In genomic region chr20:50439539-50440453, GRCh38 we compare ENCODE assay signal across 12 cellular contexts.
DNase-seq lines count a peak whose midpoint lies in the region; ATAC-seq, FAIRE-seq and TF ChIP-seq lines count a peak whose summit lies in the region.
"Had no signal": no experiment of that assay in that cellular context is flagged by ENCODE, and none has a peak within 500 bp of the region (broad histone marks: within the 10 kb centered on the region; RNA-seq: fewer than 3 reads in every experiment).

No MANE protein-coding gene starts in this region.

- FAIRE-seq in GM12891 (lab: Jason Lieb, UNC) = no peak

- H3K27me3 Mint-ChIP-seq in activated T-cell treated with anti-CD3 and anti-CD28 coated beads, Interleukin-2, amount 50 U/mL, for 72 hours (ENCODE audit: low read depth) = no peaks in the 10 kb centered on the region
- H3K27me3 Mint-ChIP-seq in activated T-cell treated with anti-CD3 and anti-CD28 coated beads, Interleukin-2, amount 50 U/mL, for 4 hours (ENCODE audit: low read depth) = no peaks in the 10 kb centered on the region
- peaks cover 15 to 26% of the 10 kb centered on the region in 2 donors for H3K27me3 Mint-ChIP-seq in stimulated activated naive B cell treated with anti-CD40 and anti-IgM and Interleukin-4, amounts not matched to agents 10 μg/mL and 1 μg/mL and 100 μg/mL, for 72 hours

- peaks cover 32% of the 10 kb centered on the region for H3K4me1 Mint-ChIP-seq in activated T-cell treated with anti-CD3 and anti-CD28 coated beads, Interleukin-2, amount 50 U/mL, for 72 hours (ENCODE audit: low read depth)
- H3K4me1 Mint-ChIP-seq in activated T-cell treated with anti-CD3 and anti-CD28 coated beads, Interleukin-2, amount 50 U/mL, for 4 hours (ENCODE audit: low read depth) = peaks cover 12% of the 10 kb centered on the region
- H3K4me1 Mint-ChIP-seq in stimulated activated naive B cell treated with anti-CD40 and anti-IgM and Interleukin-4, amounts not matched to agents 10 μg/mL and 1 μg/mL and 100 μg/mL, for 72 hours = peaks cover 11 to 22% of the 10 kb centered on the region in 2 donors

- no peak for ATAC-seq in activated T-cell treated with anti-CD3 and anti-CD28 coated beads, Interleukin-2, amount 50 U/mL, for 72 hours (replicated peaks in 1 of 2)
- no peak for ATAC-seq in activated T-cell treated with anti-CD3 and anti-CD28 coated beads, Interleukin-2, amount 50 U/mL, for 4 hours
- ATAC-seq in stimulated activated naive B cell treated with anti-CD40 and anti-IgM and Interleukin-4, amounts not matched to agents 10 μg/mL and 1 μg/mL and 100 μg/mL, for 72 hours (replicated peaks) = no peak
- no peak for ATAC-seq in HG03432 (IDR thresholded peaks at IDR 0.05; ENCODE audit: unreplicated experiment)

- H3K27ac Mint-ChIP-seq in activated T-cell treated with anti-CD3 and anti-CD28 coated beads, Interleukin-2, amount 50 U/mL, for 72 hours = peak overlapping the region; percentile 47
- H3K27ac Mint-ChIP-seq in stimulated activated naive B cell treated with anti-CD40 and anti-IgM and Interleukin-4, amounts not matched to agents 10 μg/mL and 1 μg/mL and 100 μg/mL, for 72 hours = peak overlapping the region; percentile 90

- no peak for DNase-seq in activated T-cell treated with anti-CD3 and anti-CD28 coated beads, Interleukin-2, amount 50 U/mL, for 72 hours
- no peak for DNase-seq in activated T-cell treated with anti-CD3 and anti-CD28 coated beads, Interleukin-2, amount 50 U/mL, for 4 hours
- peak; percentile 30 to 59 for DNase-seq in SW 1271 (lab: John Stamatoyannopoulos, UW)
- peak; percentile 59 for DNase-seq in fibroblast of mammary gland (ENCODE audit: low read depth)
- no peak for DNase-seq in stimulated activated naive B cell treated with anti-CD40 and anti-IgM and Interleukin-4, amounts not matched to agents 10 μg/mL and 1 μg/mL and 100 μg/mL, for 72 hours
- no peak for DNase-seq in GM12891 (ENCODE audit: insufficient read length, low spot score)
- DNase-seq in suprapubic skin (ENCODE audit: low spot score in 2 of 2) = no peak
- DNase-seq: activated gamma-delta T cell treated with Interleukin-2 at 50 U/mL for 16 hours, Karpas-422, NCI-H1930 had no signal

- TF ChIP-seq EP300 in suprapubic skin (IDR thresholded peaks at IDR 0.05) = no peak

- no peaks in the 10 kb centered on the region for H3K27me3 ChIP-seq in suprapubic skin
- H3K27me3 ChIP-seq: ovary had no signal

- peak overlapping the region; percentile 65 to 74 for H3K4me3 Mint-ChIP-seq in activated T-cell treated with anti-CD3 and anti-CD28 coated beads, Interleukin-2, amount 50 U/mL, for 72 hours
- no peak overlapping the region for H3K4me3 Mint-ChIP-seq in activated T-cell treated with anti-CD3 and anti-CD28 coated beads, Interleukin-2, amount 50 U/mL, for 4 hours
- no peak overlapping the region for H3K4me3 Mint-ChIP-seq in stimulated activated naive B cell treated with anti-CD40 and anti-IgM and Interleukin-4, amounts not matched to agents 10 μg/mL and 1 μg/mL and 100 μg/mL, for 72 hours

- H3K27ac ChIP-seq in suprapubic skin = no peak overlapping the region
- H3K27ac ChIP-seq: ovary had no signal

- H3K4me1 ChIP-seq in suprapubic skin = peaks cover 4% of the 10 kb centered on the region

- H3K4me3 ChIP-seq in fibroblast of mammary gland (ENCODE audit: control insufficient read depth, low read depth, low read length) = no peak overlapping the region
- no peak overlapping the region for H3K4me3 ChIP-seq in suprapubic skin
- H3K4me3 ChIP-seq: ovary had no signal

- TF ChIP-seq POLR2A in GM12891 (IDR thresholded peaks at IDR 0.05; ENCODE audit: low read depth, low read length) (no peak), suprapubic skin (IDR thresholded peaks at IDR 0.05) (no peak)

- no peaks in the 10 kb centered on the region for H3K9me3 Mint-ChIP-seq in activated T-cell treated with anti-CD3 and anti-CD28 coated beads, Interleukin-2, amount 50 U/mL, for 72 hours
- H3K9me3 Mint-ChIP-seq in activated T-cell treated with anti-CD3 and anti-CD28 coated beads, Interleukin-2, amount 50 U/mL, for 4 hours = no peaks in the 10 kb centered on the region
- H3K9me3 Mint-ChIP-seq in stimulated activated naive B cell treated with anti-CD40 and anti-IgM and Interleukin-4, amounts not matched to agents 10 μg/mL and 1 μg/mL and 100 μg/mL, for 72 hours = no peaks in the 10 kb centered on the region

- TF ChIP-seq CTCF in fibroblast of mammary gland (conservative IDR thresholded peaks at IDR 0.05; ENCODE audit: control insufficient read depth, insufficient read depth, low read depth, low read length) = no peak
- TF ChIP-seq CTCF in suprapubic skin (IDR thresholded peaks at IDR 0.05) = no peak

- WGBS in suprapubic skin = 90% methylated on average over 7 of the region's 7 CpGs

- no peaks in the 10 kb centered on the region for H3K9me3 ChIP-seq in suprapubic skin
- H3K9me3 ChIP-seq: ovary had no signal

- H3K36me3 Mint-ChIP-seq in activated T-cell treated with anti-CD3 and anti-CD28 coated beads, Interleukin-2, amount 50 U/mL, for 72 hours (ENCODE audit: insufficient read depth in 2 of 2) = no peaks in the 10 kb centered on the region
- H3K36me3 Mint-ChIP-seq in activated T-cell treated with anti-CD3 and anti-CD28 coated beads, Interleukin-2, amount 50 U/mL, for 4 hours (ENCODE audit: insufficient read depth) = no peaks in the 10 kb centered on the region
- H3K36me3 Mint-ChIP-seq in stimulated activated naive B cell treated with anti-CD40 and anti-IgM and Interleukin-4, amounts not matched to agents 10 μg/mL and 1 μg/mL and 100 μg/mL, for 72 hours = no peaks in the 10 kb centered on the region

- no peaks in the 10 kb centered on the region for H3K36me3 ChIP-seq in suprapubic skin
- H3K36me3 ChIP-seq: ovary had no signal

TF ChIP-seq in GM12891, 5 proteins besides CTCF, POLR2A, EP300 and RAD21:
- TF ChIP-seq POLR2AphosphoS5 (IDR thresholded peaks at IDR 0.05; ENCODE audit: low read depth, low read length) = no peak
- no peak for TF ChIP-seq TAF1 (IDR thresholded peaks at IDR 0.05; ENCODE audit: low read depth, low read length)
- TF ChIP-seq SPI1 (IDR thresholded peaks at IDR 0.05; ENCODE audit: low read depth, low read length) = no peak
- TF ChIP-seq PAX5 (IDR thresholded peaks at IDR 0.05; ENCODE audit: insufficient read depth, low read length, severe bottlenecking) = no peak
TF ChIP-seq in GM12891: peak in this region for 0.

Comparison
In these comparisons a context has a peak if more than half of its experiments do, and no peak if none do; other contexts are left out.
1. H3K4me3 Mint-ChIP-seq: peak in activated T-cell treated with anti-CD3 and anti-CD28 coated beads, Interleukin-2, amount 50 U/mL, for 72 hours (2 of 2); none in activated T-cell treated with anti-CD3 and anti-CD28 coated beads, Interleukin-2, amount 50 U/mL, for 4 hours (single experiment) and stimulated activated naive B cell treated with anti-CD40 and anti-IgM and Interleukin-4, amounts not matched to agents 10 μg/mL and 1 μg/mL and 100 μg/mL, for 72 hours (0 of 2).
2. DNase-seq: peak in SW 1271 (2 of 2) and fibroblast of mammary gland (single experiment); none in activated T-cell treated with anti-CD3 and anti-CD28 coated beads, Interleukin-2, amount 50 U/mL, for 72 hours (0 of 2), activated T-cell treated with anti-CD3 and anti-CD28 coated beads, Interleukin-2, amount 50 U/mL, for 4 hours (single experiment), stimulated activated naive B cell treated with anti-CD40 and anti-IgM and Interleukin-4, amounts not matched to agents 10 μg/mL and 1 μg/mL and 100 μg/mL, for 72 hours (single experiment), GM12891 (single experiment) and suprapubic skin (0 of 2).